1 cellular context compared by ENCODE assay signal in the genomic region with DNA sequence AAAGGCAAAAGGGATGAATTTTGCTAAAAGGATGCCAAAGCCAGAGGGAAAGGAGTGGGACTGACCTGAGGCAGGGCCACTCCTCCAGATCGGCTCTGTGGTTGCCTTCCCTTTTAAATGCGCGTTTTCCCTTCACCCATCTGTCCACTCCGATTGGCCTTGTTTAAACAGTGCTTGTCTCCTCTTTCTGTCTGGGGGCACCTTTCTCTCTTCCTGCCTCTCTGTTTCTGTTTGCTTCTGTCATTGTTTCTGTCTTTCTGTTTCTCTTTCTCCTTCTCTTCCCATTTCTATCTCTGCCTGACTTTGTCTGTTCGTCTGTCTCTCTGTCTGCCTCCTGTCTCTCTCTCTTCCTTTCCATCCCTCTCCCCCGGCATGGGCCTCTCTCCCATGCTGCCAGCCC.
TF ChIP-seq lines count a peak whose summit lies in the region.

No MANE protein-coding gene starts in this region.

TF ChIP-seq in SK-N-SH treated with all-trans-retinoic acid at 6 μM for 48 hours, 23 proteins besides CTCF, POLR2A, EP300 and RAD21 (continued from another document):
- TF ChIP-seq ISL1 (CRISPR knock-in tag; IDR thresholded peaks at IDR 0.05) (no peak), ESRRG (CRISPR knock-in tag; IDR thresholded peaks at IDR 0.05) (no peak), ZFP30 (CRISPR knock-in tag; IDR thresholded peaks at IDR 0.05) (no peak), BACH2 (CRISPR knock-in tag; IDR thresholded peaks at IDR 0.05; ENCODE audit: borderline replicate concordance) (no peak), ZFP3 (CRISPR knock-in tag; IDR thresholded peaks at IDR 0.05) (no peak), ZNF8 (CRISPR knock-in tag; IDR thresholded peaks at IDR 0.05) (no peak), ARNTL (CRISPR knock-in tag; IDR thresholded peaks at IDR 0.05; ENCODE audit: borderline replicate concordance, low read depth) (no peak)
